14 cellular contexts compared by ENCODE assay signal in genomic region chr17:1031711-1032110, GRCh38. TPM values are rescaled to one million over a fixed set of nuclear protein-coding genes. Genes with fewer than 3 reads are reported as not detected.
DNase-seq lines count a peak whose midpoint lies in the region; ATAC-seq and TF ChIP-seq lines count a peak whose summit lies in the region.
"Had no signal": no experiment of that assay in that cellular context is flagged by ENCODE, and none has a peak within 500 bp of the region (broad histone marks: within the 10 kb centered on the region; RNA-seq: fewer than 3 reads in every experiment).

No MANE protein-coding gene starts in this region.

- no peak overlapping the region; the same call in 1 of the 2 replicates for H3K9ac ChIP-seq in HUES64 (ENCODE audit: low read depth, low read length)

- H3K27ac ChIP-seq in HUES64 (ENCODE audit: low read depth, low read length) = no peak overlapping the region
- H3K27ac ChIP-seq in suprapubic skin = no peak overlapping the region

- no peak for TF ChIP-seq POLR2A in suprapubic skin (IDR thresholded peaks at IDR 0.05)

- in situ Hi-C loops in GM13976 (cut with MboI; ENCODE audit: low sequenced_read_pairs, unreplicated experiment) = no loop called here

- peaks cover 24% of the 10 kb centered on the region for H3K27me3 ChIP-seq in HUES64 (ENCODE audit: insufficient read depth, low read length)
- H3K27me3 ChIP-seq in suprapubic skin = no peaks in the 10 kb centered on the region

- 2% methylated on average over 26 of the region's 35 CpGs for WGBS in HUES64
- no CpG with 5 or more reads among the region's 35 CpGs for WGBS in suprapubic skin

- no peak for TF ChIP-seq CTCF in suprapubic skin (IDR thresholded peaks at IDR 0.05)
- no peak for TF ChIP-seq CTCF in GM13976 (IDR thresholded peaks at IDR 0.05; ENCODE audit: borderline replicate concordance, control extremely low read depth, extremely low read depth, insufficient read depth, missing control alignments)

- H3K36me3 ChIP-seq in HUES64 (ENCODE audit: insufficient read depth, low read length) (no peaks in the 10 kb centered on the region), suprapubic skin (peaks cover 20% of the 10 kb centered on the region)
- H3K36me3 ChIP-seq: HAP-1 had no signal

- H3K4me1 ChIP-seq in HUES64 (ENCODE audit: insufficient read depth, low read length) (0 out of 2 replicates have a peak, but pooled peaks cover 4% of the 10 kb centered on the region), suprapubic skin (peaks cover 40% of the 10 kb centered on the region)
- H3K4me1 ChIP-seq: HAP-1 had no signal

- H3K9me3 ChIP-seq in HUES64 (ENCODE audit: insufficient read depth, low read depth, low read length) (no peaks in the 10 kb centered on the region), suprapubic skin (no peaks in the 10 kb centered on the region)
- H3K9me3 ChIP-seq: HAP-1 had no signal

- TF ChIP-seq EP300 in suprapubic skin (IDR thresholded peaks at IDR 0.05) = no peak

- ATAC-seq in HG02798 (IDR thresholded peaks at IDR 0.05; ENCODE audit: poor library complexity, unreplicated experiment) = no peak
- ATAC-seq: activated CD4-positive, alpha-beta T cell treated with anti-CD3 and anti-CD28 coated beads for 36 hours had no signal

- H3K4me3 ChIP-seq in HUES64 (ENCODE audit: low read length) = peak overlapping the region; percentile 58
- H3K4me3 ChIP-seq in suprapubic skin = peak overlapping the region; percentile 43
- H3K4me3 ChIP-seq: HAP-1 had no signal

- DNase-seq in fibroblast of gingiva (ENCODE audit: low read depth) (peak; percentile 59), left kidney (ENCODE audit: low read depth, low spot score) (peak; percentile 92), suprapubic skin (ENCODE audit: low spot score in 2 of 2) (no peak), GM13976 (ENCODE audit: low spot score) (no peak), SW 1271 (lab: John Stamatoyannopoulos, UW) (no peak), NCI-H1092 treated with DMSO at 0.1 percent for 48 hours (lab: John Stamatoyannopoulos, UW) (no peak)
- DNase-seq: activated CD4-positive, alpha-beta T cell treated with anti-CD3 and anti-CD28 coated beads for 36 hours; activated naive CD8-positive, alpha-beta T cell treated with anti-CD3 and anti-CD28 coated beads, Interleukin-2, amount 10 ng/mL, durations not matched to agents 7 days and 5 days; DMS 273 treated with DMSO at 0.1 percent for 48 hours; NCI-H2029; RPMI8226 had no signal

RNA-seq across cellular contexts. Expression of gene TIMM22, which starts 34.8 kb away (rescaled TPM):
- polyA plus RNA-seq in HUES64 (2013, experiment 1 of 2) = 15.2 TPM
- polyA plus RNA-seq in HUES64 (2013, experiment 2 of 2) = 15.0 TPM
- total RNA-seq in suprapubic skin = 10 to 100 TPM; 11.6 to 12.9 (median 12.6) TPM

RNA-seq across cellular contexts. Expression of gene NXN, which starts 52.1 kb away (rescaled TPM):
- 65.1 TPM for polyA plus RNA-seq in HUES64 (2013, experiment 1 of 2)
- polyA plus RNA-seq in HUES64 (2013, experiment 2 of 2) = 72.9 TPM
- total RNA-seq in suprapubic skin = 10 to 100 TPM; 18.9 to 47.2 (median 33.4) TPM

Comparison
In these comparisons a context has a peak if more than half of its experiments do, and no peak if none do; other contexts are left out.
1. DNase-seq: peak in fibroblast of gingiva (single experiment) and left kidney (single experiment); none in suprapubic skin (0 of 2), GM13976 (single experiment), SW 1271 (0 of 2) and NCI-H1092 treated with DMSO at 0.1 percent for 48 hours (single experiment).